ENCODE assay signal across 20 cellular contexts in genomic region chr5:145661737-145662530, GRCh38.
"Had no signal": no experiment of that assay in that cellular context is flagged by ENCODE, and none has a peak within 500 bp of the region (broad histone marks: within the 10 kb centered on the region; RNA-seq: fewer than 3 reads in every experiment).

No MANE protein-coding gene starts in this region.

- H3K36me3 ChIP-seq: esophagus squamous epithelium, neutrophil, spleen, tibial artery, upper lobe of left lung, vagina had no signal

- ATAC-seq: foreskin keratinocyte; left ventricle myocardium superior; sciatic nerve; stimulated activated memory B cell treated with anti-CD40 and anti-IgM and Interleukin-4, amounts not matched to agents 10 μg/mL and 1 μg/mL and 100 μg/mL, for 72 hours had no signal

- H3K4me1 ChIP-seq: foreskin keratinocyte, spleen, tibial artery, upper lobe of left lung had no signal

- H3K9me3 ChIP-seq: esophagus squamous epithelium, neutrophil, spleen, tibial artery, upper lobe of left lung, vagina had no signal

- H3K27ac ChIP-seq: esophagus squamous epithelium, foreskin keratinocyte, neutrophil, spleen, tibial artery, upper lobe of left lung, vagina had no signal

- H3K4me3 ChIP-seq: esophagus squamous epithelium, lung, spleen, tibial artery, upper lobe of left lung, vagina had no signal

- DNase-seq: esophagus squamous epithelium; foreskin keratinocyte; immature natural killer cell; left cardiac atrium; left ventricle myocardium superior; mesenchymal stem cell; midbrain; naive B cell; posterior cingulate gyrus; spleen; stimulated activated CD4-positive, alpha-beta T cell treated with anti-CD3 and anti-CD28 coated beads, Interleukin-15, amount 100 ng/mL, for 24 hours; stimulated activated CD4-positive, alpha-beta T cell treated with anti-CD3 and anti-CD28 coated beads, Interleukin-1b, Interleukin-23, amount 100 ng/mL, for 48 hours; stimulated activated CD4-positive, alpha-beta T cell treated with anti-CD3 and anti-CD28 coated beads, Interleukin-4, amount 100 ng/mL, for 24 hours; tibial artery; upper lobe of left lung had no signal

- H3K27me3 ChIP-seq: esophagus squamous epithelium, foreskin keratinocyte, neutrophil, spleen, tibial artery, upper lobe of left lung, vagina had no signal
